Comparison of ENCODE assay signal across 19 cellular contexts in genomic region chrX:10681167-10681566, GRCh38.
A peak's percentile ranks its signal among the peaks of the same experiment; 100 is the strongest.
DNase-seq lines count a peak whose midpoint lies in the region; ATAC-seq, FAIRE-seq and TF ChIP-seq lines count a peak whose summit lies in the region.
"Had no signal": no experiment of that assay in that cellular context is flagged by ENCODE, and none has a peak within 500 bp of the region (broad histone marks: within the 10 kb centered on the region; RNA-seq: fewer than 3 reads in every experiment).

No MANE protein-coding gene starts in this region.

- 93% methylated on average over 4 of the region's 4 CpGs for WGBS in A549 (ENCODE audit: missing lambda C conversion rate)
- WGBS in right lobe of liver (ENCODE audit: insufficient coverage, low coverage, low lambda C conversion rate, missing lambda C conversion rate) = 76% methylated on average over 1 of the region's 4 CpGs

- no peak overlapping the region for H3K9ac ChIP-seq in astrocyte (ENCODE audit: low read length)
- H3K9ac ChIP-seq: BLaER1 treated with 17β-estradiol and CSF1 and Interleukin-3, amounts not matched to agents 10 nM and 100 nM; GM23248 had no signal

- peaks cover 6% of the 10 kb centered on the region for H3K4me1 Mint-ChIP-seq in astrocyte (ENCODE audit: low read depth, unreplicated experiment)
- H3K4me1 Mint-ChIP-seq in stimulated activated memory B cell treated with anti-CD40 and anti-IgM and Interleukin-4, amounts not matched to agents 10 μg/mL and 1 μg/mL and 100 μg/mL, for 72 hours = no peaks in the 10 kb centered on the region
- H3K4me1 Mint-ChIP-seq: CD14-positive monocyte; CD8-positive, alpha-beta memory T cell had no signal

- no peak overlapping the region for H3K4me2 ChIP-seq in A549
- no peak overlapping the region for H3K4me2 ChIP-seq in astrocyte (ENCODE audit: low read length)
- H3K4me2 ChIP-seq: BLaER1 treated with 17β-estradiol and CSF1 and Interleukin-3, amounts not matched to agents 10 nM and 100 nM had no signal

- intact Hi-C loops in right lobe of liver (cut with DNase I) = no loop called here

- no peaks in the 10 kb centered on the region for H3K36me3 Mint-ChIP-seq in astrocyte (ENCODE audit: low read depth, unreplicated experiment)
- H3K36me3 Mint-ChIP-seq in stimulated activated memory B cell treated with anti-CD40 and anti-IgM and Interleukin-4, amounts not matched to agents 10 μg/mL and 1 μg/mL and 100 μg/mL, for 72 hours = no peaks in the 10 kb centered on the region
- H3K36me3 Mint-ChIP-seq: CD14-positive monocyte; CD8-positive, alpha-beta memory T cell had no signal

- TF ChIP-seq CTCF in A549 (IDR thresholded peaks at IDR 0.05) (no peak), astrocyte (IDR thresholded peaks at IDR 0.05; ENCODE audit: insufficient read depth, low read depth, low read length) (no peak), right lobe of liver (IDR thresholded peaks at IDR 0.05) (no peak)

- ATAC-seq in A549 = no peak
- ATAC-seq in right lobe of liver = peak; percentile 60 to 88 (median 80)
- ATAC-seq in stimulated activated memory B cell treated with anti-CD40 and anti-IgM and Interleukin-4, amounts not matched to agents 10 μg/mL and 1 μg/mL and 100 μg/mL, for 72 hours = no peak
- ATAC-seq: HCT116 had no signal

- POLR2A ChIA-PET in A549 (lab: Yijun Ruan, JAX) = no interaction called here

- H3K9me3 ChIP-seq in A549 (no peaks in the 10 kb centered on the region), astrocyte (ENCODE audit: insufficient read depth, low read depth, low read length) (no peaks in the 10 kb centered on the region), right lobe of liver (peaks cover 0 to 2% (median 0%) of the 10 kb centered on the region in 4 donors)
- H3K9me3 ChIP-seq: BE2C; BLaER1 treated with 17β-estradiol and CSF1 and Interleukin-3, amounts not matched to agents 10 nM and 100 nM had no signal

- TF ChIP-seq EP300 in A549 (IDR thresholded peaks at IDR 0.05) = no peak

- H3K27me3 Mint-ChIP-seq in astrocyte (ENCODE audit: low read depth, unreplicated experiment) = no peaks in the 10 kb centered on the region
- H3K27me3 Mint-ChIP-seq in stimulated activated memory B cell treated with anti-CD40 and anti-IgM and Interleukin-4, amounts not matched to agents 10 μg/mL and 1 μg/mL and 100 μg/mL, for 72 hours = no peaks in the 10 kb centered on the region
- H3K27me3 Mint-ChIP-seq: CD4-positive, alpha-beta T cell; CD8-positive, alpha-beta memory T cell had no signal

- DNase-seq in A549 (ENCODE audit: low read depth in 1 of 2, low spot score in 1 of 2) = no peak
- DNase-seq in astrocyte (ENCODE audit: low read depth) = no peak
- peak; percentile 17 to 56 (median 47) for DNase-seq in right lobe of liver
- DNase-seq in NCI-H2081 treated with DMSO at 0.1 percent for 48 hours (lab: John Stamatoyannopoulos, UW) = no peak
- DNase-seq in activated naive CD4-positive, alpha-beta T cell treated with anti-CD3 and anti-CD28 coated beads, Interleukin-2, amount 50 U/mL, for 16 hours = no peak
- DNase-seq: BE2C; CD4-positive, alpha-beta T cell; CD8-positive, alpha-beta memory T cell; DMS153; DND-41; GM23248; H9 had no signal

- H3K27ac Mint-ChIP-seq in astrocyte (ENCODE audit: unreplicated experiment) = no peak overlapping the region
- H3K27ac Mint-ChIP-seq in stimulated activated memory B cell treated with anti-CD40 and anti-IgM and Interleukin-4, amounts not matched to agents 10 μg/mL and 1 μg/mL and 100 μg/mL, for 72 hours = no peak overlapping the region
- H3K27ac Mint-ChIP-seq: CD4-positive, alpha-beta T cell; H9 had no signal

- no peaks in the 10 kb centered on the region for H3K79me2 ChIP-seq in astrocyte (ENCODE audit: insufficient read depth, low read length)

- no peak overlapping the region for H2AFZ ChIP-seq in astrocyte (ENCODE audit: low read depth, low read length)
- H2AFZ ChIP-seq: GM23248 had no signal

- H3K27ac ChIP-seq in A549 (no peak overlapping the region), astrocyte (ENCODE audit: low read depth, low read length) (no peak overlapping the region), right lobe of liver (no peak overlapping the region)
- H3K27ac ChIP-seq: BLaER1 treated with 17β-estradiol and CSF1 and Interleukin-3, amounts not matched to agents 10 nM and 100 nM; GM23248 had no signal

- no peak for TF ChIP-seq POLR2A in A549 (IDR thresholded peaks at IDR 0.05; ENCODE audit: low read length)
- TF ChIP-seq POLR2A in right lobe of liver (IDR thresholded peaks at IDR 0.05) = no peak

- H3K4me3 ChIP-seq in A549 = no peak overlapping the region
- H3K4me3 ChIP-seq in astrocyte (ENCODE audit: insufficient read depth, low read depth, low read length) = no peak overlapping the region
- no peak overlapping the region for H3K4me3 ChIP-seq in right lobe of liver
- H3K4me3 ChIP-seq: BLaER1 treated with 17β-estradiol and CSF1 and Interleukin-3, amounts not matched to agents 10 nM and 100 nM; GM23248 had no signal

- CTCF ChIA-PET in A549 (lab: Yijun Ruan, JAX) = interaction anchor here (0.6 to 1.4 kb wide), 2 partner anchors 492 to 751 kb away, joined by 3 to 4 read pairs; no protein-coding TSS in a partner anchor

- H3K4me1 ChIP-seq in A549 (no peaks in the 10 kb centered on the region), astrocyte (ENCODE audit: insufficient read depth, low read length) (no peaks in the 10 kb centered on the region), right lobe of liver (no peaks in the 10 kb centered on the region)
- H3K4me1 ChIP-seq: BE2C; BLaER1 treated with 17β-estradiol and CSF1 and Interleukin-3, amounts not matched to agents 10 nM and 100 nM had no signal

- no peaks in the 10 kb centered on the region for H3K9me3 Mint-ChIP-seq in astrocyte (ENCODE audit: unreplicated experiment)
- H3K9me3 Mint-ChIP-seq in stimulated activated memory B cell treated with anti-CD40 and anti-IgM and Interleukin-4, amounts not matched to agents 10 μg/mL and 1 μg/mL and 100 μg/mL, for 72 hours = no peaks in the 10 kb centered on the region
- H3K9me3 Mint-ChIP-seq: CD4-positive, alpha-beta T cell had no signal

- H3K27me3 ChIP-seq in astrocyte (ENCODE audit: insufficient read depth, low read length) = no peaks in the 10 kb centered on the region
- no peaks in the 10 kb centered on the region for H3K27me3 ChIP-seq in right lobe of liver
- H3K27me3 ChIP-seq: BE2C had no signal

- FAIRE-seq in A549 (lab: Jason Lieb, UNC) (peak; percentile 49), astrocyte (lab: Jason Lieb, UNC) (peak; percentile 54)
- FAIRE-seq: D721Med, G401.6, GM19239 had no signal

- no peaks in the 10 kb centered on the region for H3K36me3 ChIP-seq in astrocyte (ENCODE audit: insufficient read depth, low read length)
- no peaks in the 10 kb centered on the region for H3K36me3 ChIP-seq in right lobe of liver
- H3K36me3 ChIP-seq: BE2C; BLaER1 treated with 17β-estradiol and CSF1 and Interleukin-3, amounts not matched to agents 10 nM and 100 nM had no signal

- H4K20me1 ChIP-seq in astrocyte (ENCODE audit: insufficient read depth, low read length) = no peaks in the 10 kb centered on the region

- no peak for TF ChIP-seq RAD21 in A549 (conservative IDR thresholded peaks at IDR 0.05 in 1 of 2, IDR thresholded peaks at IDR 0.05 in 1 of 2)

- no peak overlapping the region for H3K4me3 Mint-ChIP-seq in astrocyte (ENCODE audit: unreplicated experiment)
- H3K4me3 Mint-ChIP-seq in stimulated activated memory B cell treated with anti-CD40 and anti-IgM and Interleukin-4, amounts not matched to agents 10 μg/mL and 1 μg/mL and 100 μg/mL, for 72 hours = no peak overlapping the region
- H3K4me3 Mint-ChIP-seq: CD14-positive monocyte; CD4-positive, alpha-beta T cell; CD8-positive, alpha-beta memory T cell; H9 had no signal

TF ChIP-seq in A549, 52 proteins besides CTCF, POLR2A, EP300 and RAD21:
- no peak for TF ChIP-seq ZSCAN20 (CRISPR knock-in tag; IDR thresholded peaks at IDR 0.05)
- no peak for TF ChIP-seq HOXB13 (CRISPR knock-in tag; IDR thresholded peaks at IDR 0.05; ENCODE audit: low read depth)

Comparison
In these comparisons a context has a peak if more than half of its experiments do, and no peak if none do; other contexts are left out.
1. ATAC-seq: peak in right lobe of liver (4 of 4); none in A549 (0 of 2) and stimulated activated memory B cell treated with anti-CD40 and anti-IgM and Interleukin-4, amounts not matched to agents 10 μg/mL and 1 μg/mL and 100 μg/mL, for 72 hours (single experiment).
2. DNase-seq: peak in right lobe of liver (3 of 3); none in A549 (0 of 2), astrocyte (single experiment), NCI-H2081 treated with DMSO at 0.1 percent for 48 hours (single experiment) and activated naive CD4-positive, alpha-beta T cell treated with anti-CD3 and anti-CD28 coated beads, Interleukin-2, amount 50 U/mL, for 16 hours (single experiment).